ENCODE assay signal across 8 cellular contexts in genomic region chr6:156686429-156686939, GRCh38.
DNase-seq lines count a peak whose midpoint lies in the region; ATAC-seq and TF ChIP-seq lines count a peak whose summit lies in the region.

No MANE protein-coding gene starts in this region.

- no peaks in the 10 kb centered on the region for H3K36me3 Mint-ChIP-seq in activated T-helper 17 cell treated with anti-CD3 and anti-CD28 coated beads, Interleukin-2, amount 50 U/mL, for 72 hours (ENCODE audit: low read depth)
- H3K36me3 Mint-ChIP-seq in nephron progenitor cell (ENCODE audit: low read depth), result no peaks in the 10 kb centered on the region

- ATAC-seq in HG03175 (IDR thresholded peaks at IDR 0.05; ENCODE audit: unreplicated experiment) (peak; percentile 15), GM18873 (IDR thresholded peaks at IDR 0.05; ENCODE audit: low FRiP score, unreplicated experiment) (no peak)
- ATAC-seq in activated T-helper 17 cell treated with anti-CD3 and anti-CD28 coated beads, Interleukin-2, amount 50 U/mL, for 72 hours (replicated peaks), result peak; percentile 30

- H3K9me3 Mint-ChIP-seq in activated T-helper 17 cell treated with anti-CD3 and anti-CD28 coated beads, Interleukin-2, amount 50 U/mL, for 72 hours, result no peaks in the 10 kb centered on the region
- H3K9me3 Mint-ChIP-seq in nephron progenitor cell, result no peaks in the 10 kb centered on the region

- peaks cover 11% of the 10 kb centered on the region for H3K4me1 Mint-ChIP-seq in activated T-helper 17 cell treated with anti-CD3 and anti-CD28 coated beads, Interleukin-2, amount 50 U/mL, for 72 hours
- H3K4me1 Mint-ChIP-seq in nephron progenitor cell, result peaks cover 31% of the 10 kb centered on the region

- DNase-seq in GF-D8 (lab: John Stamatoyannopoulos, UW), result peak; percentile 53
- peak; percentile 88 to 90 for DNase-seq in NCI-H524 (lab: John Stamatoyannopoulos, UW)
- peak; percentile 62 for DNase-seq in fibroblast of villous mesenchyme (ENCODE audit: low read depth)
- DNase-seq in nephron progenitor cell, result peak; percentile 43
- no peak for DNase-seq in midbrain (lab: John Stamatoyannopoulos, UW)

- no peaks in the 10 kb centered on the region for H3K27me3 Mint-ChIP-seq in activated T-helper 17 cell treated with anti-CD3 and anti-CD28 coated beads, Interleukin-2, amount 50 U/mL, for 72 hours
- H3K27me3 Mint-ChIP-seq in nephron progenitor cell (ENCODE audit: low read depth, poor library complexity), result no peaks in the 10 kb centered on the region

- H3K27ac Mint-ChIP-seq in activated T-helper 17 cell treated with anti-CD3 and anti-CD28 coated beads, Interleukin-2, amount 50 U/mL, for 72 hours, result peak overlapping the region; percentile 88
- H3K27ac Mint-ChIP-seq in nephron progenitor cell, result peak overlapping the region; percentile 98

- TF ChIP-seq CTCF in fibroblast of villous mesenchyme (IDR thresholded peaks at IDR 0.05; ENCODE audit: insufficient read depth, low read depth, low read length) (peak; percentile 36), nephron progenitor cell (IDR thresholded peaks at IDR 0.05) (no peak)

- H3K4me3 ChIP-seq in fibroblast of villous mesenchyme (ENCODE audit: low read depth, low read length), result peak overlapping the region; percentile 78

- peak overlapping the region; percentile 86 for H3K4me3 Mint-ChIP-seq in activated T-helper 17 cell treated with anti-CD3 and anti-CD28 coated beads, Interleukin-2, amount 50 U/mL, for 72 hours
- peak overlapping the region; percentile 93 for H3K4me3 Mint-ChIP-seq in nephron progenitor cell
